8 cellular contexts compared by ENCODE assay signal in the genomic region with DNA sequence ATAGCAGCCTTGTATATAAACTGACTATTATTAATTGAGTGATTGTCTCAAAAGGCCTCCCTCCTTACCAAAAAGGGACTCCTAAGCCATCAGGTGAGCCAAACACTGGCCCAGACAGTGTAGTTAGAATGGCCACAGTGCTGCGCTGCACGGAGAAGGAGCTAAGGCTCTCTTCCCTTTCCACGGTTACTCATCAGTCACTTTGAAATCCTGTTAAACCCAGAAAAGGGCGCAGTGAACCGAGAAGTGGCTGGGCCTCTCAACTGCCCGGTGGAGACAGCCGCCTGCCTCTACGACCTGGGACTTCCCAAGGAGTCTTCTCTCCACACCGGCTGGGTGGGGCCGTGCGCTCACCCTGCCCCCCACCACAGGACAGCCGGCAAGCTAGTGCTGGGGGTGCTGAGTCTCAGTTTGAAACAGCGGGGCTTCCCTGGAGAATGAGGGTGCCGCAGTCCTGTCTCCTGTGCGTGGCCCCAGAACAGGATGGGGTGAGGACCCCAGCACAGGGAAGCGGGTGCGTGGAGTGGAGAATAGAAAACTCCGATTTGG. TPM values are rescaled to one million over a fixed set of nuclear protein-coding genes. Genes with fewer than 3 reads are reported as not detected.
DNase-seq lines count a peak whose midpoint lies in the region; ATAC-seq and TF ChIP-seq lines count a peak whose summit lies in the region.

No MANE protein-coding gene starts in this region.

- no peaks in the 10 kb centered on the region for H3K9me3 ChIP-seq in Caco-2
- no peaks in the 10 kb centered on the region for H3K9me3 ChIP-seq in trophoblast cell (ENCODE audit: insufficient read depth, low read depth, low read length)

- H2BK5ac ChIP-seq in trophoblast cell (ENCODE audit: low read depth, low read length, poor library complexity), result peak overlapping the region; percentile 94

- H4K12ac ChIP-seq in trophoblast cell (ENCODE audit: low read depth, low read length), result peak overlapping the region; percentile 25

- H2AFZ ChIP-seq in trophoblast cell (ENCODE audit: insufficient read depth, low read length, poor library complexity), result no peak overlapping the region

- H3K9me3 Mint-ChIP-seq in Caco-2 (ENCODE audit: unreplicated experiment), result no peaks in the 10 kb centered on the region
- H3K9me3 Mint-ChIP-seq in activated T-helper 2 cell treated with anti-CD3 and anti-CD28 coated beads, Interferon-gamma antibody, Interleukin-2, Interleukin-4, amounts not matched to agents 10 μg/mL and 5 μg/mL and 100 μg/mL, durations not matched to agents 14 hours and 24 hours and 36 hours, result no peaks in the 10 kb centered on the region
- H3K9me3 Mint-ChIP-seq in glutamatergic neuron (ENCODE audit: unreplicated experiment), result peaks cover 4% of the 10 kb centered on the region

- peak overlapping the region; percentile 94 for H3K27ac ChIP-seq in trophoblast cell (ENCODE audit: low read depth, low read length)

- H3K14ac ChIP-seq in trophoblast cell (ENCODE audit: low read length), result peak overlapping the region; percentile 93

- WGBS in trophoblast cell (ENCODE audit: extremely low coverage, insufficient coverage, insufficient read length), result no CpG with 5 or more reads among the region's 18 CpGs

- H3K27ac Mint-ChIP-seq in Caco-2 (ENCODE audit: unreplicated experiment), result peak overlapping the region; percentile 81
- H3K27ac Mint-ChIP-seq in activated T-helper 2 cell treated with anti-CD3 and anti-CD28 coated beads, Interferon-gamma antibody, Interleukin-2, Interleukin-4, amounts not matched to agents 10 μg/mL and 5 μg/mL and 100 μg/mL, durations not matched to agents 14 hours and 24 hours and 36 hours, result peak overlapping the region; percentile 98
- H3K27ac Mint-ChIP-seq in glutamatergic neuron (ENCODE audit: unreplicated experiment), result no peak overlapping the region

- peak overlapping the region; percentile 66 for H3K4me2 ChIP-seq in trophoblast cell (ENCODE audit: low read length)

- H3K36me3 Mint-ChIP-seq in Caco-2 (ENCODE audit: insufficient read depth, unreplicated experiment), result peaks cover 63% of the 10 kb centered on the region
- peaks cover 42% of the 10 kb centered on the region for H3K36me3 Mint-ChIP-seq in activated T-helper 2 cell treated with anti-CD3 and anti-CD28 coated beads, Interferon-gamma antibody, Interleukin-2, Interleukin-4, amounts not matched to agents 10 μg/mL and 5 μg/mL and 100 μg/mL, durations not matched to agents 14 hours and 24 hours and 36 hours (ENCODE audit: low read depth)
- H3K36me3 Mint-ChIP-seq in glutamatergic neuron (ENCODE audit: unreplicated experiment), result no peaks in the 10 kb centered on the region

- H3K36me3 ChIP-seq in Caco-2 (ENCODE audit: control insufficient read depth, insufficient read depth, low read length) (no peaks in the 10 kb centered on the region; the same call in 1 of the 2 replicates), trophoblast cell (ENCODE audit: control insufficient read depth in 1 of 2, insufficient read depth in 2 of 2, low read length in 2 of 2) (peaks cover 11 to 27% of the 10 kb centered on the region in 2 experiments)

- H3K18ac ChIP-seq in trophoblast cell (ENCODE audit: low read length), result peak overlapping the region; percentile 97

- H3K4me3 Mint-ChIP-seq in Caco-2 (ENCODE audit: unreplicated experiment) (peak overlapping the region; percentile 94), glutamatergic neuron (ENCODE audit: unreplicated experiment) (peak overlapping the region; percentile 94)
- H3K4me3 Mint-ChIP-seq in activated T-helper 2 cell treated with anti-CD3 and anti-CD28 coated beads, Interferon-gamma antibody, Interleukin-2, Interleukin-4, amounts not matched to agents 10 μg/mL and 5 μg/mL and 100 μg/mL, durations not matched to agents 14 hours and 24 hours and 36 hours (ENCODE audit: low read depth), result peak overlapping the region; percentile 98

- peak overlapping the region; percentile 75 for H2BK120ac ChIP-seq in trophoblast cell (ENCODE audit: insufficient read depth, low read length, poor library complexity)

- H3K4me1 ChIP-seq in Caco-2 (peaks cover 21% of the 10 kb centered on the region), trophoblast cell (ENCODE audit: control insufficient read depth in 1 of 2, insufficient read depth in 2 of 2, low read length in 2 of 2) (peaks cover 8 to 12% of the 10 kb centered on the region in 2 experiments)

- no peak for DNase-seq in Caco-2
- DNase-seq in NCI-H1092 treated with DMSO at 0.1 percent for 48 hours (lab: John Stamatoyannopoulos, UW), result peak; percentile 60
- no peak for DNase-seq in activated T-helper 2 cell treated with anti-CD3 and anti-CD28 coated beads, Interferon-gamma antibody, Interleukin-2, Interleukin-4, amounts not matched to agents 10 μg/mL and 5 μg/mL and 100 μg/mL, durations not matched to agents 14 hours and 24 hours and 36 hours (ENCODE audit: low spot score)
- no peak for DNase-seq in glutamatergic neuron
- peak; percentile 60 to 65 for DNase-seq in trophoblast cell
- DNase-seq in DMS114 treated with DMSO at 0.1 percent for 48 hours (lab: John Stamatoyannopoulos, UW; ENCODE audit: unreplicated experiment), result no peak
- DNase-seq in HPDE6-E6E7 (ENCODE audit: extremely low spot score), result no peak

- peak overlapping the region; percentile 90 for H3K9ac ChIP-seq in trophoblast cell (ENCODE audit: low read length)

- peaks cover 46% of the 10 kb centered on the region for H3K79me2 ChIP-seq in trophoblast cell (ENCODE audit: control insufficient read depth, insufficient read depth, low read length, poor library complexity)

- H4K91ac ChIP-seq in trophoblast cell (ENCODE audit: low read depth, low read length), result peak overlapping the region; percentile 93

- peak overlapping the region; percentile 88 for H2AK5ac ChIP-seq in trophoblast cell (ENCODE audit: low read length)

- no peak overlapping the region for H3K23ac ChIP-seq in trophoblast cell (ENCODE audit: low read length)

- H3K79me1 ChIP-seq in trophoblast cell (ENCODE audit: low read length), result peaks cover 23% of the 10 kb centered on the region

- H3K4me1 Mint-ChIP-seq in Caco-2 (ENCODE audit: low read depth, unreplicated experiment) (peaks cover 16% of the 10 kb centered on the region), glutamatergic neuron (ENCODE audit: low read depth, unreplicated experiment) (peaks cover 19% of the 10 kb centered on the region)
- H3K4me1 Mint-ChIP-seq in activated T-helper 2 cell treated with anti-CD3 and anti-CD28 coated beads, Interferon-gamma antibody, Interleukin-2, Interleukin-4, amounts not matched to agents 10 μg/mL and 5 μg/mL and 100 μg/mL, durations not matched to agents 14 hours and 24 hours and 36 hours (ENCODE audit: low read depth), result peaks cover 40% of the 10 kb centered on the region

- peak overlapping the region; percentile 33 for H2BK12ac ChIP-seq in trophoblast cell (ENCODE audit: low read length)

- peak overlapping the region; percentile 57 for H4K8ac ChIP-seq in trophoblast cell (ENCODE audit: low read depth, low read length)

- peak overlapping the region; percentile 100 for H3K4ac ChIP-seq in trophoblast cell (ENCODE audit: low read depth, low read length)

- H3K4me3 ChIP-seq in Caco-2 (ENCODE audit: low read depth, low read length) (peak overlapping the region; percentile 98), trophoblast cell (ENCODE audit: low read depth, low read length) (peak overlapping the region; percentile 93)

- ATAC-seq in GM21423 (IDR thresholded peaks at IDR 0.05; ENCODE audit: unreplicated experiment), result peak; percentile 18

- H3K27me3 ChIP-seq in Caco-2 (replicated peaks; ENCODE audit: control insufficient read depth, insufficient read depth, low read length), result no peaks in the 10 kb centered on the region
- no peaks in the 10 kb centered on the region for H3K27me3 ChIP-seq in trophoblast cell (ENCODE audit: insufficient read depth, low read length)

- no TSS peak for BruUV-seq in Caco-2 (replicated peaks; lab: Mats Ljungman, UMichigan)

- intact Hi-C loops in Caco-2 (cut with micrococcal nuclease; ENCODE audit: unreplicated experiment), result loop anchor here (1.0 kb wide), 1 partner anchor 18 kb away; no protein-coding TSS in a partner anchor
- intact Hi-C loops in activated T-helper 2 cell treated with anti-CD3 and anti-CD28 coated beads, Interferon-gamma antibody, Interleukin-2, Interleukin-4, amounts not matched to agents 10 μg/mL and 5 μg/mL and 100 μg/mL, durations not matched to agents 14 hours and 24 hours and 36 hours (cut with micrococcal nuclease), result loop anchor here (1.0 to 5.0 kb wide), 3 partner anchors 9 to 86 kb away; no protein-coding TSS in a partner anchor

- POLR2A ChIA-PET in Caco-2 (lab: Charles Lee), result interaction anchor here (2.1 kb wide), 1 partner anchor 16 kb away, joined by 14 read pairs; no protein-coding TSS in a partner anchor

- CTCF ChIA-PET in Caco-2 (lab: Charles Lee), result no interaction called here

- no peak for TF ChIP-seq CTCF in Caco-2 (IDR thresholded peaks at IDR 0.05; ENCODE audit: insufficient read depth in 1 of 2, low read depth in 1 of 2, low read length in 1 of 2, severe bottlenecking in 1 of 2, unreplicated experiment in 1 of 2)
- TF ChIP-seq CTCF in glutamatergic neuron (IDR thresholded peaks at IDR 0.05; ENCODE audit: partially characterized antibody, unreplicated experiment), result no peak

- H3K27me3 Mint-ChIP-seq in Caco-2 (ENCODE audit: insufficient read depth, unreplicated experiment) (no peaks in the 10 kb centered on the region), glutamatergic neuron (ENCODE audit: unreplicated experiment) (peaks cover 4% of the 10 kb centered on the region)
- H3K27me3 Mint-ChIP-seq in activated T-helper 2 cell treated with anti-CD3 and anti-CD28 coated beads, Interferon-gamma antibody, Interleukin-2, Interleukin-4, amounts not matched to agents 10 μg/mL and 5 μg/mL and 100 μg/mL, durations not matched to agents 14 hours and 24 hours and 36 hours (ENCODE audit: low read depth), result no peaks in the 10 kb centered on the region

RNA-seq across cellular contexts. Expression of gene MYH9, which starts 1.3 kb away (rescaled TPM):
- total RNA-seq in Caco-2 (2022), result 513 and 539 TPM in 2 replicates
- total RNA-seq in activated T-helper 2 cell treated with anti-CD3 and anti-CD28 coated beads, Interferon-gamma antibody, Interleukin-2, Interleukin-4, amounts not matched to agents 10 μg/mL and 5 μg/mL and 100 μg/mL, durations not matched to agents 14 hours and 24 hours and 36 hours, result 619 and 645 TPM in 2 replicates
- total RNA-seq in glutamatergic neuron (ENCODE audit: unreplicated experiment), result 122 TPM
- 280 and 288 TPM in 2 replicates for polyA plus RNA-seq in trophoblast cell (2013)

Comparison
In these comparisons a context has a peak if more than half of its experiments do, and no peak if none do; other contexts are left out.
1. DNase-seq: peak in NCI-H1092 treated with DMSO at 0.1 percent for 48 hours (single experiment) and trophoblast cell (2 of 2); none in Caco-2 (0 of 2), activated T-helper 2 cell treated with anti-CD3 and anti-CD28 coated beads, Interferon-gamma antibody, Interleukin-2, Interleukin-4, amounts not matched to agents 10 μg/mL and 5 μg/mL and 100 μg/mL, durations not matched to agents 14 hours and 24 hours and 36 hours (single experiment), glutamatergic neuron (single experiment), DMS114 treated with DMSO at 0.1 percent for 48 hours (single experiment) and HPDE6-E6E7 (single experiment).
2. Peak in every context shown above with its lines, with median percentiles within 50 percentile points of each other: H3K4me3 Mint-ChIP-seq.